ENCODE assay signal across 1 cellular context in genomic region chr3:177529716-177530335, GRCh38.
TF ChIP-seq lines count a peak whose summit lies in the region.

No MANE protein-coding gene starts in this region.

TF ChIP-seq in WTC11, 78 proteins besides CTCF, POLR2A, EP300 and RAD21 (continued from another document):
- no peak for TF ChIP-seq ZNF425 (CRISPR knock-in tag; conservative IDR thresholded peaks at IDR 0.05)
- TF ChIP-seq ETV6 (CRISPR knock-in tag; IDR thresholded peaks at IDR 0.05): no peak
- TF ChIP-seq, protein P1, sequence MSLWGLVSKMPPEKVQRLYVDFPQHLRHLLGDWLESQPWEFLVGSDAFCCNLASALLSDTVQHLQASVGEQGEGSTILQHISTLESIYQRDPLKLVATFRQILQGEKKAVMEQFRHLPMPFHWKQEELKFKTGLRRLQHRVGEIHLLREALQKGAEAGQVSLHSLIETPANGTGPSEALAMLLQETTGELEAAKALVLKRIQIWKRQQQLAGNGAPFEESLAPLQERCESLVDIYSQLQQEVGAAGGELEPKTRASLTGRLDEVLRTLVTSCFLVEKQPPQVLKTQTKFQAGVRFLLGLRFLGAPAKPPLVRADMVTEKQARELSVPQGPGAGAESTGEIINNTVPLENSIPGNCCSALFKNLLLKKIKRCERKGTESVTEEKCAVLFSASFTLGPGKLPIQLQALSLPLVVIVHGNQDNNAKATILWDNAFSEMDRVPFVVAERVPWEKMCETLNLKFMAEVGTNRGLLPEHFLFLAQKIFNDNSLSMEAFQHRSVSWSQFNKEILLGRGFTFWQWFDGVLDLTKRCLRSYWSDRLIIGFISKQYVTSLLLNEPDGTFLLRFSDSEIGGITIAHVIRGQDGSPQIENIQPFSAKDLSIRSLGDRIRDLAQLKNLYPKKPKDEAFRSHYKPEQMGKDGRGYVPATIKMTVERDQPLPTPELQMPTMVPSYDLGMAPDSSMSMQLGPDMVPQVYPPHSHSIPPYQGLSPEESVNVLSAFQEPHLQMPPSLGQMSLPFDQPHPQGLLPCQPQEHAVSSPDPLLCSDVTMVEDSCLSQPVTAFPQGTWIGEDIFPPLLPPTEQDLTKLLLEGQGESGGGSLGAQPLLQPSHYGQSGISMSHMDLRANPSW (CRISPR knock-in tag; conservative IDR thresholded peaks at IDR 0.05; ENCODE audit: low read depth): no peak
- no peak for TF ChIP-seq JAZF1 (CRISPR knock-in tag; IDR thresholded peaks at IDR 0.05)
